ENCODE assay signal across 8 cellular contexts in the genomic region with DNA sequence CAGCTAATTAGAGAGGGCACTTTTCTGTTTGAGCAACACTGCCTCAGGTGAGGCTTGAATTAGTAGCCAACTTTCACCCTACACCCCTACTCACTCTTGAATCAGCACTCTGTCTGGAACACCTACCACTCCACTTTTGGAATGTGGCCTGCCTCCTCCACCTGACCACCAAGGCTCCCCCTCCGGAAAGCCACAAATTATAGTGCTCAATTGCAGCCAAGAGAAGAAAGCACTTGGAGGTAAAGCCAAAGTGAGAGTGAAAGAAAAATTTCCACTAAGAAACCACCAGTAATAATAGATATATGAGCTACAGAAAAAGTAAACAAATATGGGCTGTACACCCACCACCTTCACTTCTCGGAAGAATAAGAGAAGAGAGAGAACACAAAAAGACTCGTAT. TPM values are rescaled to one million over a fixed set of nuclear protein-coding genes. Genes with fewer than 3 reads are reported as not detected.
DNase-seq lines count a peak whose midpoint lies in the region; ATAC-seq and TF ChIP-seq lines count a peak whose summit lies in the region.

No MANE protein-coding gene starts in this region.

- no peak overlapping the region for H2AFZ ChIP-seq in neural progenitor cell (replicated peaks)
- no peak overlapping the region for H2AFZ ChIP-seq in Karpas-422 (ENCODE audit: low read length)

- 58 to 66% methylated on average over 3 of the region's 3 CpGs for WGBS in lower leg skin, 2 donors

- H3K36me3 Mint-ChIP-seq in T-helper 17 cell (ENCODE audit: low read depth) = no peaks in the 10 kb centered on the region
- no peaks in the 10 kb centered on the region for H3K36me3 Mint-ChIP-seq in neural progenitor cell

- H3K4me2 ChIP-seq in neural progenitor cell (peak overlapping the region; percentile 12), Karpas-422 (ENCODE audit: low read depth, low read length, poor library complexity, severe bottlenecking) (no peak overlapping the region)

- H3K9me3 ChIP-seq in T-helper 17 cell (ENCODE audit: control insufficient read depth, low read length, poor library complexity, severe bottlenecking) (no peaks in the 10 kb centered on the region), neural progenitor cell (ENCODE audit: low read depth) (no peaks in the 10 kb centered on the region), Karpas-422 (ENCODE audit: low read length) (no peaks in the 10 kb centered on the region)

- intact Hi-C loops in lower leg skin (cut with DNase I; ENCODE audit: low total_unique reads) = no loop called here

- H3K4me3 ChIP-seq in neural progenitor cell (no peak overlapping the region), lower leg skin (ENCODE audit: low read depth, poor library complexity, severe bottlenecking) (no peak overlapping the region), Karpas-422 (ENCODE audit: low read length) (no peak overlapping the region)

- H3K4me1 Mint-ChIP-seq in T-helper 17 cell (peaks cover 21% of the 10 kb centered on the region), neural progenitor cell (peaks cover 18% of the 10 kb centered on the region)

- TF ChIP-seq CTCF in neural progenitor cell (IDR thresholded peaks at IDR 0.05) (no peak), lower leg skin (IDR thresholded peaks at IDR 0.05) (no peak)

- no peaks in the 10 kb centered on the region for H3F3A ChIP-seq in neural progenitor cell (ENCODE audit: low read depth)

- H3K27me3 ChIP-seq in neural progenitor cell (no peaks in the 10 kb centered on the region), Karpas-422 (ENCODE audit: low read length) (no peaks in the 10 kb centered on the region)

- H3K79me2 ChIP-seq in neural progenitor cell (ENCODE audit: low read depth) (peaks cover 23% of the 10 kb centered on the region), Karpas-422 (ENCODE audit: low read length) (no peaks in the 10 kb centered on the region)

- H3K9me2 ChIP-seq in Karpas-422 (replicated peaks; ENCODE audit: insufficient read depth, low read length) = no peaks in the 10 kb centered on the region

- no peak overlapping the region for H3K27ac ChIP-seq in neural progenitor cell
- no peak overlapping the region for H3K27ac ChIP-seq in Karpas-422 (ENCODE audit: low read length)

- H3K27ac Mint-ChIP-seq in T-helper 17 cell (peak overlapping the region; percentile 59), neural progenitor cell (no peak overlapping the region)

- CTCF ChIA-PET in HEK293T (lab: Yijun Ruan, JAX) = interaction anchor here (0.7 kb wide), 1 partner anchor 15 kb away, joined by 3 read pairs; no protein-coding TSS in a partner anchor

- H3K4me1 ChIP-seq in neural progenitor cell = peaks cover 21% of the 10 kb centered on the region
- no peaks in the 10 kb centered on the region for H3K4me1 ChIP-seq in Karpas-422 (ENCODE audit: low read length)

- H3K9me3 Mint-ChIP-seq in neural progenitor cell = no peaks in the 10 kb centered on the region

- H3K36me3 ChIP-seq in neural progenitor cell (no peaks in the 10 kb centered on the region), Karpas-422 (ENCODE audit: insufficient read depth, low read length) (no peaks in the 10 kb centered on the region)

- POLR2A ChIA-PET in HEK293T (lab: Yijun Ruan, JAX) = interaction anchor here (1.1 kb wide), 1 partner anchor 42 kb away, joined by 3 read pairs; no protein-coding TSS in a partner anchor

- TF ChIP-seq POLR2A in lower leg skin (IDR thresholded peaks at IDR 0.05) = no peak

- peaks cover 26% of the 10 kb centered on the region for H4K20me1 ChIP-seq in neural progenitor cell (ENCODE audit: low read depth)
- peaks cover 16% of the 10 kb centered on the region; the same call in 1 of the 2 replicates for H4K20me1 ChIP-seq in Karpas-422 (ENCODE audit: insufficient read depth, low read depth, low read length)

- no peak overlapping the region for H3K9ac ChIP-seq in neural progenitor cell
- H3K9ac ChIP-seq in Karpas-422 (ENCODE audit: low read length) = no peak overlapping the region

- ATAC-seq in GM19025 (IDR thresholded peaks at IDR 0.05; ENCODE audit: low read depth, unreplicated experiment) (peak; percentile 44), HG02763 (IDR thresholded peaks at IDR 0.05; ENCODE audit: unreplicated experiment) (peak; percentile 67), T-helper 17 cell (peak; percentile 57)

- H3K4me3 Mint-ChIP-seq in T-helper 17 cell = peak overlapping the region; percentile 82
- no peak overlapping the region for H3K4me3 Mint-ChIP-seq in neural progenitor cell

- DNase-seq in T-helper 17 cell = no peak
- no peak for DNase-seq in neural progenitor cell (ENCODE audit: low spot score)
- no peak for DNase-seq in lower leg skin (ENCODE audit: low spot score in 2 of 2)
- no peak for DNase-seq in cerebellar nuclear complex (lab: John Stamatoyannopoulos, UW)
- DNase-seq in Karpas-422 = no peak
- DNase-seq in HEK293T (ENCODE audit: extremely low spot score) = no peak

- H3K27me3 Mint-ChIP-seq in T-helper 17 cell (no peaks in the 10 kb centered on the region), neural progenitor cell (ENCODE audit: insufficient read depth, low read depth) (no peaks in the 10 kb centered on the region)

TF ChIP-seq in HEK293T, 16 proteins besides CTCF, POLR2A, EP300 and RAD21:
- TF ChIP-seq SUZ12 (IDR thresholded peaks at IDR 0.05) (no peak), NFRKB (IDR thresholded peaks at IDR 0.05) (no peak), TARDBP (IDR thresholded peaks at IDR 0.05) (no peak), ZNF384 (IDR thresholded peaks at IDR 0.05) (no peak), FOXM1 (IDR thresholded peaks at IDR 0.05; ENCODE audit: borderline replicate concordance) (no peak), CTBP1 (IDR thresholded peaks at IDR 0.05; ENCODE audit: borderline replicate concordance) (no peak), ARNT (IDR thresholded peaks at IDR 0.05) (no peak), ELF4 (IDR thresholded peaks at IDR 0.05) (no peak), LEF1 (IDR thresholded peaks at IDR 0.05; ENCODE audit: borderline replicate concordance) (no peak), HDGF (IDR thresholded peaks at IDR 0.05; ENCODE audit: borderline replicate concordance) (no peak), L3MBTL2 (conservative IDR thresholded peaks at IDR 0.05) (no peak), BHLHE40 (IDR thresholded peaks at IDR 0.05; ENCODE audit: borderline replicate concordance) (no peak)

RNA-seq across cellular contexts. Expression of a gene that starts 41.1 kb away (rescaled TPM):
- total RNA-seq in T-helper 17 cell = 10 to 100 TPM; 28.4 to 36.9 TPM
- 33.6 and 38.4 TPM in 2 replicates for total RNA-seq in neural progenitor cell (ENCODE audit: low replicate concordance)
- total RNA-seq in lower leg skin = 10 to 100 TPM; 38.5 to 46.7 (median 40.6) TPM
- total RNA-seq in Karpas-422 (2014; rRNA removed; shearing (Covaris generic); ENCODE audit: low replicate concordance) = 4.4 and 9.1 TPM in 2 replicates
